Comparison of ENCODE assay signal across 11 cellular contexts in the genomic region with DNA sequence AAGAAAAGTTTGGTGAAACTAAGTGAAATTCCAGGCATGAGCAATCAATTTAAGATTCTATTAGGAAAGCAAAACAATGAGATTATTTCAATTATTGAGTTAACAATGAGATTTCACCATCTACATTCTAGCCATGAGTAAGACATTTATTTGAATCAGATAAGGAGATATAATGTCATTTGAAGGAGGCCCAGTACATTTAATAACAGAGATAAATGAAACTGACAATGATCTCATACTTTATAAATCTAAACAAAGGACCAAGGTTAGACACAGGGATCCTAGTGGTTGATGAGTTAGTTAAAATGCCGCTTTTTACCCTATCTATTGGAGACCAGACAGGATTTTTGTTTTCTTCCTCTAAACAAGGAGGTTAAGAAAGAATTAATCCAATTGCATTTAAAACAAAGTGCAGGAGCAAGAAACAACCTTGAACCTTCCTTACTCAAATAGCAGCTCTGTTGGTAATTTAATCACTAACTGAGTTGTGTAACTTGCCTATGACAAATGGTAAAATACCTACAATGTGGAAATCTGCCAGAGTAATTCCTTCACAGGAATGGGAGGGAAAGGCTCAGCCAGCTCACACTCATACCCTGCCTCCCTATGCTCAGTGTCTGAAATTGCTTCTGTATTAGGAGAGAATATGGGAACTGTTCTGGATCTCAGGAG.
DNase-seq lines count a peak whose midpoint lies in the region; ATAC-seq, FAIRE-seq and TF ChIP-seq lines count a peak whose summit lies in the region.
"Had no signal": no experiment of that assay in that cellular context is flagged by ENCODE, and none has a peak within 500 bp of the region (broad histone marks: within the 10 kb centered on the region; RNA-seq: fewer than 3 reads in every experiment).

No MANE protein-coding gene starts in this region.

- H3K9me3 ChIP-seq in kidney (ENCODE audit: control insufficient read depth in 1 of 2, low read length in 2 of 2) = no peaks in the 10 kb centered on the region
- H3K9me3 ChIP-seq in stomach smooth muscle (ENCODE audit: control insufficient read depth in 2 of 2, low read length in 2 of 2) = peaks cover 0 to 4% of the 10 kb centered on the region in 2 donors

- no TSS peak for BruUV-seq in MCF 10A (replicated peaks; lab: Mats Ljungman, UMichigan)

- TF ChIP-seq CTCF in MCF 10A (IDR thresholded peaks at IDR 0.05; ENCODE audit: unreplicated experiment) = peak; percentile 16
- peak; percentile 0 for TF ChIP-seq CTCF in kidney (IDR thresholded peaks at IDR 0.05; ENCODE audit: borderline replicate concordance, extremely low read depth, insufficient read depth)

- no peaks in the 10 kb centered on the region for H3K9me3 Mint-ChIP-seq in MCF 10A (ENCODE audit: unreplicated experiment)
- H3K9me3 Mint-ChIP-seq: H9 had no signal

- no peaks in the 10 kb centered on the region for H3K36me3 Mint-ChIP-seq in MCF 10A (ENCODE audit: insufficient read depth, unreplicated experiment)

- H3K36me3 ChIP-seq in kidney (ENCODE audit: control insufficient read depth in 1 of 2, insufficient read depth in 2 of 2, low read length in 2 of 2) (no peaks in the 10 kb centered on the region), stomach smooth muscle (ENCODE audit: control insufficient read depth in 2 of 2, insufficient read depth in 2 of 2, low read length in 2 of 2) (no peaks in the 10 kb centered on the region)

- no peaks in the 10 kb centered on the region for H3K27me3 ChIP-seq in stomach smooth muscle (ENCODE audit: control insufficient read depth in 1 of 2, insufficient read depth in 2 of 2, low read length in 2 of 2)

- H3K27ac Mint-ChIP-seq in MCF 10A (ENCODE audit: low read depth, unreplicated experiment) = peak overlapping the region; percentile 84
- H3K27ac Mint-ChIP-seq: H9 had no signal

- POLR2A ChIA-PET in MCF 10A (lab: Yijun Ruan, JAX) = interaction anchor here (0.6 to 11.1 kb wide), 26 partner anchors 12 to 664 kb away, joined by 3 to 182 read pairs (median 4); a partner anchor contains a TSS

- no peak overlapping the region for H3K4me3 ChIP-seq in kidney (ENCODE audit: low read length in 2 of 2)
- no peak overlapping the region for H3K4me3 ChIP-seq in stomach smooth muscle (ENCODE audit: low read length in 2 of 2)

- ATAC-seq in HG02981 (IDR thresholded peaks at IDR 0.05; ENCODE audit: unreplicated experiment) = no peak
- ATAC-seq in HG03432 (IDR thresholded peaks at IDR 0.05; ENCODE audit: unreplicated experiment) = no peak
- ATAC-seq: activated T-cell treated with anti-CD3 and anti-CD28 coated beads, Interleukin-2, amount 50 U/mL, for 4 hours had no signal

- peak overlapping the region; percentile 44 for H3K4me3 Mint-ChIP-seq in MCF 10A (ENCODE audit: unreplicated experiment)
- H3K4me3 Mint-ChIP-seq: activated T-cell treated with anti-CD3 and anti-CD28 coated beads, Interleukin-2, amount 50 U/mL, for 4 hours; H9 had no signal

- H3K9ac ChIP-seq in kidney (ENCODE audit: low read length in 2 of 2) (peak overlapping the region in 1 of 2 donors; percentile 27), stomach smooth muscle (ENCODE audit: low read length in 2 of 2) (no peak overlapping the region)

- peak overlapping the region; percentile 58 to 59 for H3K27ac ChIP-seq in kidney (ENCODE audit: low read depth in 2 of 2, low read length in 2 of 2)
- H3K27ac ChIP-seq in stomach smooth muscle (ENCODE audit: low read length) = peak overlapping the region; percentile 64

- no peaks in the 10 kb centered on the region for H3K27me3 Mint-ChIP-seq in MCF 10A (ENCODE audit: insufficient read depth, unreplicated experiment)

- CTCF ChIA-PET in MCF 10A (lab: Yijun Ruan, JAX) = interaction anchor here (0.6 to 4.8 kb wide), 30 partner anchors 8 to 641 kb away, joined by 3 to 34 read pairs (median 4); a partner anchor contains a TSS

- DNase-seq in HPDE6-E6E7 (ENCODE audit: extremely low spot score) (peak; percentile 71), MCF 10A (ENCODE audit: unreplicated experiment) (peak; percentile 98), kidney (no peak), NCI-H146 (lab: John Stamatoyannopoulos, UW) (no peak), NOMO-1 treated with dmso at 0.1 percent for 144 hours (lab: John Stamatoyannopoulos, UW; ENCODE audit: unreplicated experiment) (no peak)
- DNase-seq: activated T-cell treated with anti-CD3 and anti-CD28 coated beads, Interleukin-2, amount 50 U/mL, for 4 hours; H9; SIG-M5 had no signal

- H3K4me1 ChIP-seq in kidney (ENCODE audit: control insufficient read depth in 1 of 2, insufficient read depth in 1 of 2, low read depth in 1 of 2, low read length in 2 of 2) (peaks cover 5 to 15% of the 10 kb centered on the region in 2 donors), stomach smooth muscle (ENCODE audit: control insufficient read depth, insufficient read depth, low read length) (peaks cover 5% of the 10 kb centered on the region)

- intact Hi-C loops in MCF 10A (cut with micrococcal nuclease) (loop anchor here (1.0 to 10.0 kb wide), 6 partner anchors 103 to 638 kb away; no protein-coding TSS in a partner anchor), kidney (cut with DNase I) (no loop called here)

- peaks cover 41% of the 10 kb centered on the region for H3K4me1 Mint-ChIP-seq in MCF 10A (ENCODE audit: insufficient read depth, unreplicated experiment)
- H3K4me1 Mint-ChIP-seq: H9 had no signal

- FAIRE-seq in kidney (lab: Jason Lieb, UNC) = peak; percentile 90

Comparison
In these comparisons a context has a peak if more than half of its experiments do, and no peak if none do; other contexts are left out.
1. DNase-seq: peak in HPDE6-E6E7 (single experiment) and MCF 10A (single experiment); none in kidney (single experiment), NCI-H146 (single experiment) and NOMO-1 treated with dmso at 0.1 percent for 144 hours (single experiment).